Comparison of ENCODE assay signal across 1 cellular context in genomic region chrX:56932106-56932505, GRCh38.
A peak's percentile ranks its signal among the peaks of the same experiment; 100 is the strongest.
TF ChIP-seq lines count a peak whose summit lies in the region.

No MANE protein-coding gene starts in this region.

TF ChIP-seq in GM12878, 131 proteins besides CTCF, POLR2A, EP300 and RAD21 (continued from another document):
- TF ChIP-seq ZBTB40 (IDR thresholded peaks at IDR 0.05; ENCODE audit: borderline replicate concordance): no peak
- TF ChIP-seq RUNX3 (IDR thresholded peaks at IDR 0.05; ENCODE audit: low read length): peak; percentile 45
- TF ChIP-seq BCL11A (IDR thresholded peaks at IDR 0.05; ENCODE audit: low read depth, low read length): no peak
- TF ChIP-seq BHLHE40 (IDR thresholded peaks at IDR 0.05; ENCODE audit: borderline replicate concordance in 1 of 2, low read depth in 2 of 2, low read length in 1 of 2): no peak
- TF ChIP-seq E4F1 (IDR thresholded peaks at IDR 0.05; ENCODE audit: borderline replicate concordance, partially characterized antibody): no peak
- TF ChIP-seq PML (IDR thresholded peaks at IDR 0.05; ENCODE audit: low read length): no peak
- no peak for TF ChIP-seq CEBPZ (IDR thresholded peaks at IDR 0.05; ENCODE audit: low read depth, low read length)
- no peak for TF ChIP-seq MTA3 (IDR thresholded peaks at IDR 0.05; ENCODE audit: borderline replicate concordance, low read length)
- peak; percentile 27; the same call in 1 of the 2 replicates for TF ChIP-seq JUNB (IDR thresholded peaks at IDR 0.05)
